ENCODE assay signal across 8 cellular contexts in genomic region chr1:6889875-6890480, GRCh38.
DNase-seq lines count a peak whose midpoint lies in the region; ATAC-seq and TF ChIP-seq lines count a peak whose summit lies in the region.

No MANE protein-coding gene starts in this region.

- CTCF ChIA-PET in GM10248 (lab: Yijun Ruan, JAX), result interaction anchor here (0.7 to 3.7 kb wide), 22 partner anchors 9 to 189 kb away, joined by 3 to 23 read pairs (median 6); partner anchors contain the start of gene DNAJC11

- intact Hi-C loops in esophagus muscularis mucosa (cut with DNase I), result loop anchor here (2.0 to 5.0 kb wide), 2 partner anchors 95 to 168 kb away; no protein-coding TSS in a partner anchor

- no peak for DNase-seq in GM10248 (ENCODE audit: extremely low spot score)
- peak; percentile 2 for DNase-seq in NCI-H1694 treated with DMSO at 0.1 percent for 48 hours (lab: John Stamatoyannopoulos, UW)
- DNase-seq in esophagus muscularis mucosa (ENCODE audit: extremely low spot score), result no peak
- DNase-seq in naive B cell, result peak; percentile 21
- peak in 1 of 2 donors; percentile 47 for DNase-seq in upper lobe of left lung
- no peak for DNase-seq in NK-92 (lab: John Stamatoyannopoulos, UW; ENCODE audit: unreplicated experiment)

- H3K36me3 Mint-ChIP-seq in naive B cell, result no peaks in the 10 kb centered on the region

- H3K27ac Mint-ChIP-seq in naive B cell, result no peak overlapping the region

- POLR2A ChIA-PET in GM10248 (lab: Yijun Ruan, JAX), result interaction anchor here (0.6 kb wide), 1 partner anchor 87 kb away, joined by 3 read pairs; no protein-coding TSS in a partner anchor

- no peaks in the 10 kb centered on the region for H3K9me3 ChIP-seq in esophagus muscularis mucosa
- H3K9me3 ChIP-seq in upper lobe of left lung, result no peaks in the 10 kb centered on the region

- H3K27ac ChIP-seq in 22Rv1, result no peak overlapping the region
- H3K27ac ChIP-seq in esophagus muscularis mucosa (replicated peaks in 1 of 4), result no peak overlapping the region
- no peak overlapping the region for H3K27ac ChIP-seq in upper lobe of left lung

- H3K27me3 ChIP-seq in esophagus muscularis mucosa, result no peaks in the 10 kb centered on the region
- H3K27me3 ChIP-seq in upper lobe of left lung, result no peaks in the 10 kb centered on the region

- no peak for TF ChIP-seq EP300 in esophagus muscularis mucosa (IDR thresholded peaks at IDR 0.05)
- TF ChIP-seq EP300 in upper lobe of left lung (IDR thresholded peaks at IDR 0.05), result no peak

- H3K4me3 Mint-ChIP-seq in naive B cell, result no peak overlapping the region

- H3K4me1 Mint-ChIP-seq in naive B cell, result peaks cover 0 to 5% (median 4%) of the 10 kb centered on the region in 3 donors

- TF ChIP-seq CTCF in 22Rv1 (IDR thresholded peaks at IDR 0.05) (peak; percentile 85), GM10248 (IDR thresholded peaks at IDR 0.05; ENCODE audit: control extremely low read depth, extremely low read depth, low read depth, missing control alignments) (peak; percentile 83), esophagus muscularis mucosa (IDR thresholded peaks at IDR 0.05) (peak; percentile 78 to 83 (median 79)), upper lobe of left lung (IDR thresholded peaks at IDR 0.05) (peak; percentile 15 to 77 (median 72))

- ATAC-seq in activated CD4-positive, CD25-positive, alpha-beta regulatory T cell treated with anti-CD3 and anti-CD28 coated beads, Interleukin-2, amount 50 U/mL, for 24 hours, result peak; percentile 36 to 45
- peak; percentile 28 to 48 for ATAC-seq in naive B cell (ENCODE audit: low read depth in 2 of 2)
- peak; percentile 71 to 77 for ATAC-seq in upper lobe of left lung (ENCODE audit: low FRiP score in 2 of 2)

- WGBS in esophagus muscularis mucosa, result 3% methylated on average over 3 of the region's 3 CpGs
- 10 to 18% methylated on average over 3 of the region's 3 CpGs for WGBS in upper lobe of left lung, 2 donors

- TF ChIP-seq POLR2A in esophagus muscularis mucosa (IDR thresholded peaks at IDR 0.05; ENCODE audit: low read depth), result no peak
- no peak for TF ChIP-seq POLR2A in upper lobe of left lung (IDR thresholded peaks at IDR 0.05)

- H3K4me1 ChIP-seq in esophagus muscularis mucosa (peaks cover 5 to 13% (median 9%) of the 10 kb centered on the region in 4 donors), upper lobe of left lung (peaks cover 0 to 5% (median 0%) of the 10 kb centered on the region in 4 donors)

- H3K27me3 Mint-ChIP-seq in naive B cell, result no peaks in the 10 kb centered on the region

- H3K9me3 Mint-ChIP-seq in naive B cell, result no peaks in the 10 kb centered on the region

- H3K36me3 ChIP-seq in esophagus muscularis mucosa (peaks cover 0 to 7% (median 3%) of the 10 kb centered on the region in 4 donors), upper lobe of left lung (no peaks in the 10 kb centered on the region)

- H3K4me3 ChIP-seq in esophagus muscularis mucosa (no peak overlapping the region), upper lobe of left lung (no peak overlapping the region)

Comparison
In these comparisons a context has a peak if more than half of its experiments do, and no peak if none do; other contexts are left out.
1. DNase-seq: peak in NCI-H1694 treated with DMSO at 0.1 percent for 48 hours (single experiment) and naive B cell (single experiment); none in GM10248 (single experiment), esophagus muscularis mucosa (single experiment) and NK-92 (single experiment).
2. Peak in every context shown above with its lines, with median percentiles within 50 percentile points of each other: CTCF ChIP-seq and ATAC-seq.